Comparison of ENCODE assay signal across 1 cellular context in the genomic region with DNA sequence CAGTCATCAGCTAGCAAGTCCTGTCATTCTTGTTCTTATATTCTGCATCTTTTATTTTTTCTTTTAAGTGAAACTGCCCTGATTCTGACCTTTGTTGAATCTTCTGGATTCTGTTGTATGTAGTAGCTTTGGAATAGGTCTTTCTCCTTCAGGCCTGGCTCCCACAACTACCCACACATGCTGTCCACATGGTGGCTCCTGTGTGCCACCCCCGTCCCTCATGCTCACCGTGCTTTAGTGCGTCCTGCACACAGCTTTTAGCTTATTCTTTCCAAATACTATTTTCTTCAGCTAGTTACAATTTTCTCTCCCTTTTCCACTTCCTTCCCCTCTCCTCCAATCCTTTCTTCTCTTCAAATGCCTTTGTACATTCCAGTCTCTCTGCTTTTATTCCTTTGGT.
TF ChIP-seq lines count a peak whose summit lies in the region.

No MANE protein-coding gene starts in this region.

TF ChIP-seq in K562, 482 proteins besides CTCF, POLR2A, EP300 and RAD21 (continued from another document):
- TF ChIP-seq, protein P1, sequence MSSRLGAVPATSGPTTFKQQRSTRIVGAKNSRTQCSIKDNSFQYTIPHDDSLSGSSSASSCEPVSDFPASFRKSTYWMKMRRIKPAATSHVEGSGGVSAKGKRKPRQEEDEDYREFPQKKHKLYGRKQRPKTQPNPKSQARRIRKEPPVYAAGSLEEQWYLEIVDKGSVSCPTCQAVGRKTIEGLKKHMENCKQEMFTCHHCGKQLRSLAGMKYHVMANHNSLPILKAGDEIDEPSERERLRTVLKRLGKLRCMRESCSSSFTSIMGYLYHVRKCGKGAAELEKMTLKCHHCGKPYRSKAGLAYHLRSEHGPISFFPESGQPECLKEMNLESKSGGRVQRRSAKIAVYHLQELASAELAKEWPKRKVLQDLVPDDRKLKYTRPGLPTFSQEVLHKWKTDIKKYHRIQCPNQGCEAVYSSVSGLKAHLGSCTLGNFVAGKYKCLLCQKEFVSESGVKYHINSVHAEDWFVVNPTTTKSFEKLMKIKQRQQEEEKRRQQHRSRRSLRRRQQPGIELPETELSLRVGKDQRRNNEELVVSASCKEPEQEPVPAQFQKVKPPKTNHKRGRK (tag; IDR thresholded peaks at IDR 0.05) = 0 out of 2 replicates have a peak, but pooled peaks have one; percentile 34
TF ChIP-seq in K562: peak in this region for 1.
